Comparison of ENCODE assay signal across 25 cellular contexts in genomic region chr9:82353631-82354030, GRCh38.
"Had no signal": no experiment of that assay in that cellular context is flagged by ENCODE, and none has a peak within 500 bp of the region (broad histone marks: within the 10 kb centered on the region; RNA-seq: fewer than 3 reads in every experiment).

No MANE protein-coding gene starts in this region.

- FAIRE-seq: endothelial cell of umbilical vein, TTC549, urothelium cell line had no signal

- H3K4me1 ChIP-seq: gastrocnemius medialis, parathyroid adenoma, right atrium auricular region, testis, transverse colon had no signal

- H3K27ac ChIP-seq: gastrocnemius medialis, hepatocyte, parathyroid adenoma, right atrium auricular region, testis, transverse colon, WERI-Rb-1 had no signal

- DNase-seq: activated CD4-positive, alpha-beta T cell treated with anti-CD3 and anti-CD28 coated beads for 48 hours; activated CD4-positive, alpha-beta T cell treated with anti-CD3 and anti-CD28 coated beads, Interleukin-2, amount 50 U/mL, for 48 hours; activated CD8-positive, alpha-beta memory T cell treated with anti-CD3 and anti-CD28 coated beads for 24 hours; activated effector memory CD4-positive, alpha-beta T cell treated with Interleukin-2 at 50 U/mL for 16 hours; activated naive CD4-positive, alpha-beta T cell treated with Interleukin-2 at 50 U/mL for 16 hours; aorta; caudate nucleus; gastrocnemius medialis; glutamatergic neuron; islet precursor cell; naive thymus-derived CD8-positive, alpha-beta T cell; nucleus accumbens; stimulated activated CD4-positive, alpha-beta T cell treated with anti-CD3 and anti-CD28 coated beads, Interleukin-2, amount 100 ng/mL, for 48 hours; stimulated activated naive CD8-positive, alpha-beta T cell treated with anti-CD3 and anti-CD28 coated beads, Interleukin-15, Interleukin-2, amounts not matched to agents 100 U/mL and 50 U/mL, for 24 hours; T-helper 9 cell; testis; transverse colon; WERI-Rb-1 had no signal

- H2AFZ ChIP-seq: hepatocyte, parathyroid adenoma had no signal

- H3K79me2 ChIP-seq: hepatocyte, parathyroid adenoma had no signal

- H3K36me3 ChIP-seq: gastrocnemius medialis, right atrium auricular region, transverse colon, WERI-Rb-1 had no signal

- ATAC-seq: activated CD4-positive, CD25-positive, alpha-beta regulatory T cell treated with anti-CD3 and anti-CD28 coated beads, Interleukin-2, amount 50 U/mL, for 24 hours; gastrocnemius medialis; naive thymus-derived CD8-positive, alpha-beta T cell; stimulated activated naive CD8-positive, alpha-beta T cell treated with anti-CD3 and anti-CD28 coated beads, Interleukin-15, Interleukin-2, amounts not matched to agents 100 U/mL and 50 U/mL, for 24 hours had no signal

- H3K4me3 ChIP-seq: gastrocnemius medialis, hepatocyte, right atrium auricular region, testis, transverse colon had no signal

- H3K9me3 ChIP-seq: testis, transverse colon had no signal

- H3K4me2 ChIP-seq: hepatocyte had no signal

- H3K27me3 ChIP-seq: gastrocnemius medialis, hepatocyte, right atrium auricular region, testis, transverse colon had no signal

- H3K9ac ChIP-seq: parathyroid adenoma had no signal
